In the genomic region with DNA sequence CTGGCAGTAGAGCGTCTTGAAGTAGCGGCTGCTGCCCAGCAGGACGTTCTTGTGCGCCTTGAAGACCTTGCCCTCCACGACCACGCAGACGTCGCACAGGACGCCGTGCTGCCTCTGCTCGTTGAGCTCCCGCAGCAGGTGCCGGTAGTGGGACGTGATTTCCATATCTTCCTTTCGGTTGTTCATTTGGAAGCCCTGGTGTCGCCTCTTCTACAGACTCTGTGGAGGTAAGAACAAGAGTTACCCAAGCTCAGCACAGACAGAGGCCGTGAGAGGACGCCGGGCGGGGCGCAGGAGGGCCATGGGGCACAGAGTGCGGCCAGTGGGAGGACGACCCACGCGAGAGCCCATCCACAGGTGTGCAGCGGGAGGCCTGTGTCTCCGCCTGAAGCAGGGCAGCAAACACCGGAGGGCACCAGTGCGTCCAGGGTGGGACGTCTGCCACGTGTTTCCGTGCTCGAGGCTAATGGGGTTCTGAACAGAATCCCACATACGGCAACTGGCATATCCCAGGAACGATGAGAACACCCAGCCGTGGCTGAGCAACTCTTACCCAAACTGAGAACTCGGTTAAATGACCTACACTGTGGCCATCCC, we compare ENCODE assay signal across 1 cellular context.
TF ChIP-seq lines count a peak whose summit lies in the region.

No MANE protein-coding gene starts in this region.

TF ChIP-seq in HepG2, 621 proteins besides CTCF, POLR2A, EP300 and RAD21:
- TF ChIP-seq, protein P1, sequence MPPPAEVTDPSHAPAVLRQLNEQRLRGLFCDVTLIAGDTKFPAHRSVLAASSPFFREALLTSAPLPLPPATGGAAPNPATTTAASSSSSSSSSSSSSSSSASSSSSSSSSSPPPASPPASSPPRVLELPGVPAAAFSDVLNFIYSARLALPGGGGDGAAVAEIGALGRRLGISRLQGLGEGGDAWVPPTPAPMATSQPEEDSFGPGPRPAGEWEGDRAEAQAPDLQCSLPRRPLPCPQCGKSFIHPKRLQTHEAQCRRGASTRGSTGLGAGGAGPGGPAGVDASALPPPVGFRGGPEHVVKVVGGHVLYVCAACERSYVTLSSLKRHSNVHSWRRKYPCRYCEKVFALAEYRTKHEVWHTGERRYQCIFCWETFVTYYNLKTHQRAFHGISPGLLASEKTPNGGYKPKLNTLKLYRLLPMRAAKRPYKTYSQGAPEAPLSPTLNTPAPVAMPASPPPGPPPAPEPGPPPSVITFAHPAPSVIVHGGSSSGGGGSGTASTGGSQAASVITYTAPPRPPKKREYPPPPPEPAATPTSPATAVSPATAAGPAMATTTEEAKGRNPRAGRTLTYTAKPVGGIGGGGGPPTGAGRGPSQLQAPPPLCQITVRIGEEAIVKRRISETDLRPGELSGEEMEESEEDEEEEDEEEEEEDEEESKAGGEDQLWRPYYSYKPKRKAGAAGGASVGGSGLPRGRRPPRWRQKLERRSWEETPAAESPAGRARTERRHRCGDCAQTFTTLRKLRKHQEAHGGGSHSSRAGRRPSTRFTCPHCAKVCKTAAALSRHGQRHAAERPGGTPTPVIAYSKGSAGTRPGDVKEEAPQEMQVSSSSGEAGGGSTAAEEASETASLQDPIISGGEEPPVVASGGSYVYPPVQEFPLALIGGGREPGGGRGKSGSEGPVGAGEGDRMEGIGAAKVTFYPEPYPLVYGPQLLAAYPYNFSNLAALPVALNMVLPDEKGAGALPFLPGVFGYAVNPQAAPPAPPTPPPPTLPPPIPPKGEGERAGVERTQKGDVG (CRISPR knock-in tag; IDR thresholded peaks at IDR 0.05; ENCODE audit: borderline replicate concordance) = peak; percentile 62; the same call in 1 of the 2 replicates
- TF ChIP-seq, protein P2, sequence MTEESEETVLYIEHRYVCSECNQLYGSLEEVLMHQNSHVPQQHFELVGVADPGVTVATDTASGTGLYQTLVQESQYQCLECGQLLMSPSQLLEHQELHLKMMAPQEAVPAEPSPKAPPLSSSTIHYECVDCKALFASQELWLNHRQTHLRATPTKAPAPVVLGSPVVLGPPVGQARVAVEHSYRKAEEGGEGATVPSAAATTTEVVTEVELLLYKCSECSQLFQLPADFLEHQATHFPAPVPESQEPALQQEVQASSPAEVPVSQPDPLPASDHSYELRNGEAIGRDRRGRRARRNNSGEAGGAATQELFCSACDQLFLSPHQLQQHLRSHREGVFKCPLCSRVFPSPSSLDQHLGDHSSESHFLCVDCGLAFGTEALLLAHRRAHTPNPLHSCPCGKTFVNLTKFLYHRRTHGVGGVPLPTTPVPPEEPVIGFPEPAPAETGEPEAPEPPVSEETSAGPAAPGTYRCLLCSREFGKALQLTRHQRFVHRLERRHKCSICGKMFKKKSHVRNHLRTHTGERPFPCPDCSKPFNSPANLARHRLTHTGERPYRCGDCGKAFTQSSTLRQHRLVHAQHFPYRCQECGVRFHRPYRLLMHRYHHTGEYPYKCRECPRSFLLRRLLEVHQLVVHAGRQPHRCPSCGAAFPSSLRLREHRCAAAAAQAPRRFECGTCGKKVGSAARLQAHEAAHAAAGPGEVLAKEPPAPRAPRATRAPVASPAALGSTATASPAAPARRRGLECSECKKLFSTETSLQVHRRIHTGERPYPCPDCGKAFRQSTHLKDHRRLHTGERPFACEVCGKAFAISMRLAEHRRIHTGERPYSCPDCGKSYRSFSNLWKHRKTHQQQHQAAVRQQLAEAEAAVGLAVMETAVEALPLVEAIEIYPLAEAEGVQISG (CRISPR knock-in tag; IDR thresholded peaks at IDR 0.05) = 0 out of 2 replicates have a peak, but pooled peaks have one; percentile 38
- no peak for TF ChIP-seq ZNF644 (CRISPR knock-in tag; IDR thresholded peaks at IDR 0.05; ENCODE audit: low read depth)
- TF ChIP-seq, protein P3, sequence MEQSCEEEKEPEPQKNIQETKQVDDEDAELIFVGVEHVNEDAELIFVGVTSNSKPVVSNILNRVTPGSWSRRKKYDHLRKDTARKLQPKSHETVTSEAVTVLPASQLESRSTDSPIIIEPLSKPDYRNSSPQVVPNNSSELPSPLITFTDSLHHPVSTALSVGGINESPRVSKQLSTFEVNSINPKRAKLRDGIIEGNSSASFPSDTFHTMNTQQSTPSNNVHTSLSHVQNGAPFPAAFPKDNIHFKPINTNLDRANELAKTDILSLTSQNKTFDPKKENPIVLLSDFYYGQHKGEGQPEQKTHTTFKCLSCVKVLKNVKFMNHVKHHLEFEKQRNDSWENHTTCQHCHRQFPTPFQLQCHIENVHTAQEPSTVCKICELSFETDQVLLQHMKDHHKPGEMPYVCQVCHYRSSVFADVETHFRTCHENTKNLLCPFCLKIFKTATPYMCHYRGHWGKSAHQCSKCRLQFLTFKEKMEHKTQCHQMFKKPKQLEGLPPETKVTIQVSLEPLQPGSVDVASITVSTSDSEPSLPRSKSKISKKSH (CRISPR knock-in tag; IDR thresholded peaks at IDR 0.05; ENCODE audit: borderline replicate concordance) = peak; percentile 12; the same call in 1 of the 2 replicates
- TF ChIP-seq EED (CRISPR knock-in tag; IDR thresholded peaks at IDR 0.05) = no peak
- TF ChIP-seq ZNF564 (CRISPR knock-in tag; IDR thresholded peaks at IDR 0.05) = no peak
- no peak for TF ChIP-seq ZNF83 (CRISPR knock-in tag; IDR thresholded peaks at IDR 0.05; ENCODE audit: borderline replicate concordance)
- TF ChIP-seq, protein P4, sequence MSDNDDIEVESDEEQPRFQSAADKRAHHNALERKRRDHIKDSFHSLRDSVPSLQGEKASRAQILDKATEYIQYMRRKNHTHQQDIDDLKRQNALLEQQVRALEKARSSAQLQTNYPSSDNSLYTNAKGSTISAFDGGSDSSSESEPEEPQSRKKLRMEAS (IDR thresholded peaks at IDR 0.05) = peak; percentile 56
- TF ChIP-seq ZBTB38 (CRISPR knock-in tag; IDR thresholded peaks at IDR 0.05) = peak; percentile 11; the same call in 1 of the 2 replicates
- no peak for TF ChIP-seq ZNF773 (CRISPR knock-in tag; IDR thresholded peaks at IDR 0.05; ENCODE audit: borderline replicate concordance)
- TF ChIP-seq PRPF4 (IDR thresholded peaks at IDR 0.05; ENCODE audit: low read depth, low read length, poor library complexity, severe bottlenecking) = peak; percentile 2
- TF ChIP-seq, protein P5, sequence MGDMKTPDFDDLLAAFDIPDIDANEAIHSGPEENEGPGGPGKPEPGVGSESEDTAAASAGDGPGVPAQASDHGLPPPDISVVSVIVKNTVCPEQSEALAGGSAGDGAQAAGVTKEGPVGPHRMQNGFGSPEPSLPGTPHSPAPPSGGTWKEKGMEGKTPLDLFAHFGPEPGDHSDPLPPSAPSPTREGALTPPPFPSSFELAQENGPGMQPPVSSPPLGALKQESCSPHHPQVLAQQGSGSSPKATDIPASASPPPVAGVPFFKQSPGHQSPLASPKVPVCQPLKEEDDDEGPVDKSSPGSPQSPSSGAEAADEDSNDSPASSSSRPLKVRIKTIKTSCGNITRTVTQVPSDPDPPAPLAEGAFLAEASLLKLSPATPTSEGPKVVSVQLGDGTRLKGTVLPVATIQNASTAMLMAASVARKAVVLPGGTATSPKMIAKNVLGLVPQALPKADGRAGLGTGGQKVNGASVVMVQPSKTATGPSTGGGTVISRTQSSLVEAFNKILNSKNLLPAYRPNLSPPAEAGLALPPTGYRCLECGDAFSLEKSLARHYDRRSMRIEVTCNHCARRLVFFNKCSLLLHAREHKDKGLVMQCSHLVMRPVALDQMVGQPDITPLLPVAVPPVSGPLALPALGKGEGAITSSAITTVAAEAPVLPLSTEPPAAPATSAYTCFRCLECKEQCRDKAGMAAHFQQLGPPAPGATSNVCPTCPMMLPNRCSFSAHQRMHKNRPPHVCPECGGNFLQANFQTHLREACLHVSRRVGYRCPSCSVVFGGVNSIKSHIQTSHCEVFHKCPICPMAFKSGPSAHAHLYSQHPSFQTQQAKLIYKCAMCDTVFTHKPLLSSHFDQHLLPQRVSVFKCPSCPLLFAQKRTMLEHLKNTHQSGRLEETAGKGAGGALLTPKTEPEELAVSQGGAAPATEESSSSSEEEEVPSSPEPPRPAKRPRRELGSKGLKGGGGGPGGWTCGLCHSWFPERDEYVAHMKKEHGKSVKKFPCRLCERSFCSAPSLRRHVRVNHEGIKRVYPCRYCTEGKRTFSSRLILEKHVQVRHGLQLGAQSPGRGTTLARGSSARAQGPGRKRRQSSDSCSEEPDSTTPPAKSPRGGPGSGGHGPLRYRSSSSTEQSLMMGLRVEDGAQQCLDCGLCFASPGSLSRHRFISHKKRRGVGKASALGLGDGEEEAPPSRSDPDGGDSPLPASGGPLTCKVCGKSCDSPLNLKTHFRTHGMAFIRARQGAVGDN (CRISPR knock-in tag; IDR thresholded peaks at IDR 0.05) = peak; percentile 42; the same call in 1 of the 2 replicates
- no peak for TF ChIP-seq MEIS1 (CRISPR knock-in tag; IDR thresholded peaks at IDR 0.05; ENCODE audit: borderline replicate concordance)
- TF ChIP-seq, protein P6, sequence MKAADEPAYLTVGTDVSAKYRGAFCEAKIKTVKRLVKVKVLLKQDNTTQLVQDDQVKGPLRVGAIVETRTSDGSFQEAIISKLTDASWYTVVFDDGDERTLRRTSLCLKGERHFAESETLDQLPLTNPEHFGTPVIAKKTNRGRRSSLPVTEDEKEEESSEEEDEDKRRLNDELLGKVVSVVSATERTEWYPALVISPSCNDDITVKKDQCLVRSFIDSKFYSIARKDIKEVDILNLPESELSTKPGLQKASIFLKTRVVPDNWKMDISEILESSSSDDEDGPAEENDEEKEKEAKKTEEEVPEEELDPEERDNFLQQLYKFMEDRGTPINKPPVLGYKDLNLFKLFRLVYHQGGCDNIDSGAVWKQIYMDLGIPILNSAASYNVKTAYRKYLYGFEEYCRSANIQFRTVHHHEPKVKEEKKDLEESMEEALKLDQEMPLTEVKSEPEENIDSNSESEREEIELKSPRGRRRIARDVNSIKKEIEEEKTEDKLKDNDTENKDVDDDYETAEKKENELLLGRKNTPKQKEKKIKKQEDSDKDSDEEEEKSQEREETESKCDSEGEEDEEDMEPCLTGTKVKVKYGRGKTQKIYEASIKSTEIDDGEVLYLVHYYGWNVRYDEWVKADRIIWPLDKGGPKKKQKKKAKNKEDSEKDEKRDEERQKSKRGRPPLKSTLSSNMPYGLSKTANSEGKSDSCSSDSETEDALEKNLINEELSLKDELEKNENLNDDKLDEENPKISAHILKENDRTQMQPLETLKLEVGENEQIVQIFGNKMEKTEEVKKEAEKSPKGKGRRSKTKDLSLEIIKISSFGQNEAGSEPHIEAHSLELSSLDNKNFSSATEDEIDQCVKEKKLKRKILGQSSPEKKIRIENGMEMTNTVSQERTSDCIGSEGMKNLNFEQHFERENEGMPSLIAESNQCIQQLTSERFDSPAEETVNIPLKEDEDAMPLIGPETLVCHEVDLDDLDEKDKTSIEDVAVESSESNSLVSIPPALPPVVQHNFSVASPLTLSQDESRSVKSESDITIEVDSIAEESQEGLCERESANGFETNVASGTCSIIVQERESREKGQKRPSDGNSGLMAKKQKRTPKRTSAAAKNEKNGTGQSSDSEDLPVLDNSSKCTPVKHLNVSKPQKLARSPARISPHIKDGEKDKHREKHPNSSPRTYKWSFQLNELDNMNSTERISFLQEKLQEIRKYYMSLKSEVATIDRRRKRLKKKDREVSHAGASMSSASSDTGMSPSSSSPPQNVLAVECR (CRISPR knock-in tag; IDR thresholded peaks at IDR 0.05; ENCODE audit: borderline replicate concordance) = 0 out of 2 replicates have a peak, but pooled peaks have one; percentile 34
- TF ChIP-seq DNMT1 (CRISPR knock-in tag; IDR thresholded peaks at IDR 0.05) = peak; percentile 20; the same call in 1 of the 2 replicates
- TF ChIP-seq, protein P7, sequence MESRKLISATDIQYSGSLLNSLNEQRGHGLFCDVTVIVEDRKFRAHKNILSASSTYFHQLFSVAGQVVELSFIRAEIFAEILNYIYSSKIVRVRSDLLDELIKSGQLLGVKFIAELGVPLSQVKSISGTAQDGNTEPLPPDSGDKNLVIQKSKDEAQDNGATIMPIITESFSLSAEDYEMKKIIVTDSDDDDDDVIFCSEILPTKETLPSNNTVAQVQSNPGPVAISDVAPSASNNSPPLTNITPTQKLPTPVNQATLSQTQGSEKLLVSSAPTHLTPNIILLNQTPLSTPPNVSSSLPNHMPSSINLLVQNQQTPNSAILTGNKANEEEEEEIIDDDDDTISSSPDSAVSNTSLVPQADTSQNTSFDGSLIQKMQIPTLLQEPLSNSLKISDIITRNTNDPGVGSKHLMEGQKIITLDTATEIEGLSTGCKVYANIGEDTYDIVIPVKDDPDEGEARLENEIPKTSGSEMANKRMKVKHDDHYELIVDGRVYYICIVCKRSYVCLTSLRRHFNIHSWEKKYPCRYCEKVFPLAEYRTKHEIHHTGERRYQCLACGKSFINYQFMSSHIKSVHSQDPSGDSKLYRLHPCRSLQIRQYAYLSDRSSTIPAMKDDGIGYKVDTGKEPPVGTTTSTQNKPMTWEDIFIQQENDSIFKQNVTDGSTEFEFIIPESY (CRISPR knock-in tag; IDR thresholded peaks at IDR 0.05) = peak; percentile 71
- no peak for TF ChIP-seq NONO (IDR thresholded peaks at IDR 0.05)
- TF ChIP-seq NONO (CRISPR knock-in tag; conservative IDR thresholded peaks at IDR 0.05) = 0 out of 2 replicates have a peak, but pooled peaks have one; percentile 33
- peak; percentile 42 for TF ChIP-seq STAG1 (CRISPR knock-in tag; IDR thresholded peaks at IDR 0.05)
